Comparison of ENCODE assay signal across 1 cellular context in the genomic region with DNA sequence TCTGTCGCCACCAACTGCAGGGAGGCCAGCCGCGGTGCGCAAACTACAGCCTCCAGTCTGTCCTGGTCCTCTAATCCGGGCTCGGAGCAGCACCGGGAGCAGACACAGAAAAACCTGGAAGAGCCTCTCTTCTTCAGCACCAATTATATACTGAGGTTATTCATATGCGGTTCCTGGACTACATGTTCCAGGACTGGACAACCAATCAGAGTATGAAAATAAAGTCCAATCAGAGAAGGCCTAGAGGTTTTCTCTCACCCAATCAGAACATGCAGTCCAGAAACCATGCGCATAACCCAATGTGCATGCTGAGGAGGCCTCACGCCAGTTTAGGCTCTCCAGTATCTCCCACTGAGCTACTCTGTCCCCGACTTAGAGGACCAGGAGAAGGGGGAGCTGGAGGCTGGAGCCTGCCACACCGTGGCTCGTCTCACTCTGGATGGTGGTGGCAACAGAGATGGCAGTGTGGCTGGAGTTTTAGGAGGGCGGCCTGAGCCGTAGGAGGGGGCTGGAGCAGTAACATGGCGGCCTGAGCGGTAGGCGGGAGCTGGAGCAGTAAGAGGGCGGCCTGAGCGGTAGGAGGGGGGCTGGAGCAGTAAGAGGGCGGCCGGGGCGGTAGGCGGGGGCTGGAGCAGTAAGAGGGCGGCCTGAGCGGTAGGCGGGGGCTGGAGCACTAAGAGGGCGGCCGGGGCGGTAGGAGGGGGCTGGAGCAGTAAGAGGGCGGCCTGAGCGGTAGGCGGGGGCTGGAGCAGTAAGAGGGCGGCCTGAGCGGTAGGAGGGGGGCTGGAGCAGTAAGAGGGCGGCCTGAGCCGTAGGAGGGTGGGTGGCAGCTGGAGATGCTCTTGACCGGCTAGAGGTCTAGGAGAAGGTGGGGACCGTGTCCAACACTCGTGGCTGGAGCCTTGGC.
TF ChIP-seq lines count a peak whose summit lies in the region.

No MANE protein-coding gene starts in this region.

TF ChIP-seq in WTC11, 78 proteins besides CTCF, POLR2A, EP300 and RAD21 (continued from another document and continues in another):
- TF ChIP-seq ZNF138 (CRISPR knock-in tag; conservative IDR thresholded peaks at IDR 0.05) = no peak
- TF ChIP-seq, protein P1, sequence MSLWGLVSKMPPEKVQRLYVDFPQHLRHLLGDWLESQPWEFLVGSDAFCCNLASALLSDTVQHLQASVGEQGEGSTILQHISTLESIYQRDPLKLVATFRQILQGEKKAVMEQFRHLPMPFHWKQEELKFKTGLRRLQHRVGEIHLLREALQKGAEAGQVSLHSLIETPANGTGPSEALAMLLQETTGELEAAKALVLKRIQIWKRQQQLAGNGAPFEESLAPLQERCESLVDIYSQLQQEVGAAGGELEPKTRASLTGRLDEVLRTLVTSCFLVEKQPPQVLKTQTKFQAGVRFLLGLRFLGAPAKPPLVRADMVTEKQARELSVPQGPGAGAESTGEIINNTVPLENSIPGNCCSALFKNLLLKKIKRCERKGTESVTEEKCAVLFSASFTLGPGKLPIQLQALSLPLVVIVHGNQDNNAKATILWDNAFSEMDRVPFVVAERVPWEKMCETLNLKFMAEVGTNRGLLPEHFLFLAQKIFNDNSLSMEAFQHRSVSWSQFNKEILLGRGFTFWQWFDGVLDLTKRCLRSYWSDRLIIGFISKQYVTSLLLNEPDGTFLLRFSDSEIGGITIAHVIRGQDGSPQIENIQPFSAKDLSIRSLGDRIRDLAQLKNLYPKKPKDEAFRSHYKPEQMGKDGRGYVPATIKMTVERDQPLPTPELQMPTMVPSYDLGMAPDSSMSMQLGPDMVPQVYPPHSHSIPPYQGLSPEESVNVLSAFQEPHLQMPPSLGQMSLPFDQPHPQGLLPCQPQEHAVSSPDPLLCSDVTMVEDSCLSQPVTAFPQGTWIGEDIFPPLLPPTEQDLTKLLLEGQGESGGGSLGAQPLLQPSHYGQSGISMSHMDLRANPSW (CRISPR knock-in tag; conservative IDR thresholded peaks at IDR 0.05; ENCODE audit: low read depth) = no peak
- 0 out of 2 replicates have a peak, but pooled peaks have one; percentile 39 for TF ChIP-seq KAT7 (CRISPR knock-in tag; IDR thresholded peaks at IDR 0.05; ENCODE audit: borderline replicate concordance)
- TF ChIP-seq ZNF121 (CRISPR knock-in tag; IDR thresholded peaks at IDR 0.05) = no peak
- TF ChIP-seq ETV6 (CRISPR knock-in tag; IDR thresholded peaks at IDR 0.05) = no peak; the same call in 1 of the 2 replicates
- no peak for TF ChIP-seq TCF7 (CRISPR knock-in tag; IDR thresholded peaks at IDR 0.05; ENCODE audit: low read depth)
- TF ChIP-seq, protein P2, sequence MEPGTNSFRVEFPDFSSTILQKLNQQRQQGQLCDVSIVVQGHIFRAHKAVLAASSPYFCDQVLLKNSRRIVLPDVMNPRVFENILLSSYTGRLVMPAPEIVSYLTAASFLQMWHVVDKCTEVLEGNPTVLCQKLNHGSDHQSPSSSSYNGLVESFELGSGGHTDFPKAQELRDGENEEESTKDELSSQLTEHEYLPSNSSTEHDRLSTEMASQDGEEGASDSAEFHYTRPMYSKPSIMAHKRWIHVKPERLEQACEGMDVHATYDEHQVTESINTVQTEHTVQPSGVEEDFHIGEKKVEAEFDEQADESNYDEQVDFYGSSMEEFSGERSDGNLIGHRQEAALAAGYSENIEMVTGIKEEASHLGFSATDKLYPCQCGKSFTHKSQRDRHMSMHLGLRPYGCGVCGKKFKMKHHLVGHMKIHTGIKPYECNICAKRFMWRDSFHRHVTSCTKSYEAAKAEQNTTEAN (CRISPR knock-in tag; IDR thresholded peaks at IDR 0.05) = 0 out of 2 replicates have a peak, but pooled peaks have one; percentile 60
- 0 out of 2 replicates have a peak, but pooled peaks have one; percentile 58 for TF ChIP-seq TP53 (CRISPR knock-in tag; IDR thresholded peaks at IDR 0.05)
- TF ChIP-seq, protein P3, sequence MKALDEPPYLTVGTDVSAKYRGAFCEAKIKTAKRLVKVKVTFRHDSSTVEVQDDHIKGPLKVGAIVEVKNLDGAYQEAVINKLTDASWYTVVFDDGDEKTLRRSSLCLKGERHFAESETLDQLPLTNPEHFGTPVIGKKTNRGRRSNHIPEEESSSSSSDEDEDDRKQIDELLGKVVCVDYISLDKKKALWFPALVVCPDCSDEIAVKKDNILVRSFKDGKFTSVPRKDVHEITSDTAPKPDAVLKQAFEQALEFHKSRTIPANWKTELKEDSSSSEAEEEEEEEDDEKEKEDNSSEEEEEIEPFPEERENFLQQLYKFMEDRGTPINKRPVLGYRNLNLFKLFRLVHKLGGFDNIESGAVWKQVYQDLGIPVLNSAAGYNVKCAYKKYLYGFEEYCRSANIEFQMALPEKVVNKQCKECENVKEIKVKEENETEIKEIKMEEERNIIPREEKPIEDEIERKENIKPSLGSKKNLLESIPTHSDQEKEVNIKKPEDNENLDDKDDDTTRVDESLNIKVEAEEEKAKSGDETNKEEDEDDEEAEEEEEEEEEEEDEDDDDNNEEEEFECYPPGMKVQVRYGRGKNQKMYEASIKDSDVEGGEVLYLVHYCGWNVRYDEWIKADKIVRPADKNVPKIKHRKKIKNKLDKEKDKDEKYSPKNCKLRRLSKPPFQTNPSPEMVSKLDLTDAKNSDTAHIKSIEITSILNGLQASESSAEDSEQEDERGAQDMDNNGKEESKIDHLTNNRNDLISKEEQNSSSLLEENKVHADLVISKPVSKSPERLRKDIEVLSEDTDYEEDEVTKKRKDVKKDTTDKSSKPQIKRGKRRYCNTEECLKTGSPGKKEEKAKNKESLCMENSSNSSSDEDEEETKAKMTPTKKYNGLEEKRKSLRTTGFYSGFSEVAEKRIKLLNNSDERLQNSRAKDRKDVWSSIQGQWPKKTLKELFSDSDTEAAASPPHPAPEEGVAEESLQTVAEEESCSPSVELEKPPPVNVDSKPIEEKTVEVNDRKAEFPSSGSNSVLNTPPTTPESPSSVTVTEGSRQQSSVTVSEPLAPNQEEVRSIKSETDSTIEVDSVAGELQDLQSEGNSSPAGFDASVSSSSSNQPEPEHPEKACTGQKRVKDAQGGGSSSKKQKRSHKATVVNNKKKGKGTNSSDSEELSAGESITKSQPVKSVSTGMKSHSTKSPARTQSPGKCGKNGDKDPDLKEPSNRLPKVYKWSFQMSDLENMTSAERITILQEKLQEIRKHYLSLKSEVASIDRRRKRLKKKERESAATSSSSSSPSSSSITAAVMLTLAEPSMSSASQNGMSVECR (CRISPR knock-in tag; IDR thresholded peaks at IDR 0.05; ENCODE audit: borderline replicate concordance) = peak; percentile 36; the same call in 1 of the 2 replicates
- peak; percentile 34; the same call in 1 of the 2 replicates for TF ChIP-seq FOXP1 (CRISPR knock-in tag; IDR thresholded peaks at IDR 0.05; ENCODE audit: borderline replicate concordance)
- TF ChIP-seq, protein P4, sequence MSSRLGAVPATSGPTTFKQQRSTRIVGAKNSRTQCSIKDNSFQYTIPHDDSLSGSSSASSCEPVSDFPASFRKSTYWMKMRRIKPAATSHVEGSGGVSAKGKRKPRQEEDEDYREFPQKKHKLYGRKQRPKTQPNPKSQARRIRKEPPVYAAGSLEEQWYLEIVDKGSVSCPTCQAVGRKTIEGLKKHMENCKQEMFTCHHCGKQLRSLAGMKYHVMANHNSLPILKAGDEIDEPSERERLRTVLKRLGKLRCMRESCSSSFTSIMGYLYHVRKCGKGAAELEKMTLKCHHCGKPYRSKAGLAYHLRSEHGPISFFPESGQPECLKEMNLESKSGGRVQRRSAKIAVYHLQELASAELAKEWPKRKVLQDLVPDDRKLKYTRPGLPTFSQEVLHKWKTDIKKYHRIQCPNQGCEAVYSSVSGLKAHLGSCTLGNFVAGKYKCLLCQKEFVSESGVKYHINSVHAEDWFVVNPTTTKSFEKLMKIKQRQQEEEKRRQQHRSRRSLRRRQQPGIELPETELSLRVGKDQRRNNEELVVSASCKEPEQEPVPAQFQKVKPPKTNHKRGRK (CRISPR knock-in tag; IDR thresholded peaks at IDR 0.05; ENCODE audit: borderline replicate concordance) = no peak
- TF ChIP-seq ZNF416 (CRISPR knock-in tag; IDR thresholded peaks at IDR 0.05) = no peak
- TF ChIP-seq JUN (CRISPR knock-in tag; IDR thresholded peaks at IDR 0.05) = no peak
- TF ChIP-seq ZNF263 (CRISPR knock-in tag; IDR thresholded peaks at IDR 0.05; ENCODE audit: low read depth) = no peak
- TF ChIP-seq SP1 (CRISPR knock-in tag; conservative IDR thresholded peaks at IDR 0.05) = peak; percentile 40; the same call in 1 of the 2 replicates
- no peak for TF ChIP-seq ZNF423 (CRISPR knock-in tag; IDR thresholded peaks at IDR 0.05)
- TF ChIP-seq, protein P5, sequence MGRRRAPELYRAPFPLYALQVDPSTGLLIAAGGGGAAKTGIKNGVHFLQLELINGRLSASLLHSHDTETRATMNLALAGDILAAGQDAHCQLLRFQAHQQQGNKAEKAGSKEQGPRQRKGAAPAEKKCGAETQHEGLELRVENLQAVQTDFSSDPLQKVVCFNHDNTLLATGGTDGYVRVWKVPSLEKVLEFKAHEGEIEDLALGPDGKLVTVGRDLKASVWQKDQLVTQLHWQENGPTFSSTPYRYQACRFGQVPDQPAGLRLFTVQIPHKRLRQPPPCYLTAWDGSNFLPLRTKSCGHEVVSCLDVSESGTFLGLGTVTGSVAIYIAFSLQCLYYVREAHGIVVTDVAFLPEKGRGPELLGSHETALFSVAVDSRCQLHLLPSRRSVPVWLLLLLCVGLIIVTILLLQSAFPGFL (CRISPR knock-in tag; IDR thresholded peaks at IDR 0.05; ENCODE audit: borderline replicate concordance) = no peak
- TF ChIP-seq HMGA2 (CRISPR knock-in tag; IDR thresholded peaks at IDR 0.05) = no peak
- TF ChIP-seq MYBL2 (CRISPR knock-in tag; IDR thresholded peaks at IDR 0.05) = no peak
- peak; percentile 43; the same call in 1 of the 2 replicates for TF ChIP-seq FOXK1 (CRISPR knock-in tag; IDR thresholded peaks at IDR 0.05)
- TF ChIP-seq, protein P6, sequence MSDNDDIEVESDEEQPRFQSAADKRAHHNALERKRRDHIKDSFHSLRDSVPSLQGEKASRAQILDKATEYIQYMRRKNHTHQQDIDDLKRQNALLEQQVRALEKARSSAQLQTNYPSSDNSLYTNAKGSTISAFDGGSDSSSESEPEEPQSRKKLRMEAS (CRISPR knock-in tag; IDR thresholded peaks at IDR 0.05) = peak; percentile 83
- TF ChIP-seq, protein P7, sequence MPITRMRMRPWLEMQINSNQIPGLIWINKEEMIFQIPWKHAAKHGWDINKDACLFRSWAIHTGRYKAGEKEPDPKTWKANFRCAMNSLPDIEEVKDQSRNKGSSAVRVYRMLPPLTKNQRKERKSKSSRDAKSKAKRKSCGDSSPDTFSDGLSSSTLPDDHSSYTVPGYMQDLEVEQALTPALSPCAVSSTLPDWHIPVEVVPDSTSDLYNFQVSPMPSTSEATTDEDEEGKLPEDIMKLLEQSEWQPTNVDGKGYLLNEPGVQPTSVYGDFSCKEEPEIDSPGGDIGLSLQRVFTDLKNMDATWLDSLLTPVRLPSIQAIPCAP (CRISPR knock-in tag; IDR thresholded peaks at IDR 0.05) = no peak
- TF ChIP-seq NFE2L1 (CRISPR knock-in tag; IDR thresholded peaks at IDR 0.05) = no peak
- no peak for TF ChIP-seq SMAD4 (CRISPR knock-in tag; IDR thresholded peaks at IDR 0.05)
- TF ChIP-seq, protein P8, sequence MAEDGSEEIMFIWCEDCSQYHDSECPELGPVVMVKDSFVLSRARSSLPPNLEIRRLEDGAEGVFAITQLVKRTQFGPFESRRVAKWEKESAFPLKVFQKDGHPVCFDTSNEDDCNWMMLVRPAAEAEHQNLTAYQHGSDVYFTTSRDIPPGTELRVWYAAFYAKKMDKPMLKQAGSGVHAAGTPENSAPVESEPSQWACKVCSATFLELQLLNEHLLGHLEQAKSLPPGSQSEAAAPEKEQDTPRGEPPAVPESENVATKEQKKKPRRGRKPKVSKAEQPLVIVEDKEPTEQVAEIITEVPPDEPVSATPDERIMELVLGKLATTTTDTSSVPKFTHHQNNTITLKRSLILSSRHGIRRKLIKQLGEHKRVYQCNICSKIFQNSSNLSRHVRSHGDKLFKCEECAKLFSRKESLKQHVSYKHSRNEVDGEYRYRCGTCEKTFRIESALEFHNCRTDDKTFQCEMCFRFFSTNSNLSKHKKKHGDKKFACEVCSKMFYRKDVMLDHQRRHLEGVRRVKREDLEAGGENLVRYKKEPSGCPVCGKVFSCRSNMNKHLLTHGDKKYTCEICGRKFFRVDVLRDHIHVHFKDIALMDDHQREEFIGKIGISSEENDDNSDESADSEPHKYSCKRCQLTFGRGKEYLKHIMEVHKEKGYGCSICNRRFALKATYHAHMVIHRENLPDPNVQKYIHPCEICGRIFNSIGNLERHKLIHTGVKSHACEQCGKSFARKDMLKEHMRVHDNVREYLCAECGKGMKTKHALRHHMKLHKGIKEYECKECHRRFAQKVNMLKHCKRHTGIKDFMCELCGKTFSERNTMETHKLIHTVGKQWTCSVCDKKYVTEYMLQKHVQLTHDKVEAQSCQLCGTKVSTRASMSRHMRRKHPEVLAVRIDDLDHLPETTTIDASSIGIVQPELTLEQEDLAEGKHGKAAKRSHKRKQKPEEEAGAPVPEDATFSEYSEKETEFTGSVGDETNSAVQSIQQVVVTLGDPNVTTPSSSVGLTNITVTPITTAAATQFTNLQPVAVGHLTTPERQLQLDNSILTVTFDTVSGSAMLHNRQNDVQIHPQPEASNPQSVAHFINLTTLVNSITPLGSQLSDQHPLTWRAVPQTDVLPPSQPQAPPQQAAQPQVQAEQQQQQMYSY (CRISPR knock-in tag; IDR thresholded peaks at IDR 0.05) = 0 out of 2 replicates have a peak, but pooled peaks have one; percentile 9
- no peak for TF ChIP-seq OVOL2 (CRISPR knock-in tag; IDR thresholded peaks at IDR 0.05; ENCODE audit: borderline replicate concordance)
- TF ChIP-seq, protein P9, sequence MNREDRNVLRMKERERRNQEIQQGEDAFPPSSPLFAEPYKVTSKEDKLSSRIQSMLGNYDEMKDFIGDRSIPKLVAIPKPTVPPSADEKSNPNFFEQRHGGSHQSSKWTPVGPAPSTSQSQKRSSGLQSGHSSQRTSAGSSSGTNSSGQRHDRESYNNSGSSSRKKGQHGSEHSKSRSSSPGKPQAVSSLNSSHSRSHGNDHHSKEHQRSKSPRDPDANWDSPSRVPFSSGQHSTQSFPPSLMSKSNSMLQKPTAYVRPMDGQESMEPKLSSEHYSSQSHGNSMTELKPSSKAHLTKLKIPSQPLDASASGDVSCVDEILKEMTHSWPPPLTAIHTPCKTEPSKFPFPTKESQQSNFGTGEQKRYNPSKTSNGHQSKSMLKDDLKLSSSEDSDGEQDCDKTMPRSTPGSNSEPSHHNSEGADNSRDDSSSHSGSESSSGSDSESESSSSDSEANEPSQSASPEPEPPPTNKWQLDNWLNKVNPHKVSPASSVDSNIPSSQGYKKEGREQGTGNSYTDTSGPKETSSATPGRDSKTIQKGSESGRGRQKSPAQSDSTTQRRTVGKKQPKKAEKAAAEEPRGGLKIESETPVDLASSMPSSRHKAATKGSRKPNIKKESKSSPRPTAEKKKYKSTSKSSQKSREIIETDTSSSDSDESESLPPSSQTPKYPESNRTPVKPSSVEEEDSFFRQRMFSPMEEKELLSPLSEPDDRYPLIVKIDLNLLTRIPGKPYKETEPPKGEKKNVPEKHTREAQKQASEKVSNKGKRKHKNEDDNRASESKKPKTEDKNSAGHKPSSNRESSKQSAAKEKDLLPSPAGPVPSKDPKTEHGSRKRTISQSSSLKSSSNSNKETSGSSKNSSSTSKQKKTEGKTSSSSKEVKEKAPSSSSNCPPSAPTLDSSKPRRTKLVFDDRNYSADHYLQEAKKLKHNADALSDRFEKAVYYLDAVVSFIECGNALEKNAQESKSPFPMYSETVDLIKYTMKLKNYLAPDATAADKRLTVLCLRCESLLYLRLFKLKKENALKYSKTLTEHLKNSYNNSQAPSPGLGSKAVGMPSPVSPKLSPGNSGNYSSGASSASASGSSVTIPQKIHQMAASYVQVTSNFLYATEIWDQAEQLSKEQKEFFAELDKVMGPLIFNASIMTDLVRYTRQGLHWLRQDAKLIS (CRISPR knock-in tag; IDR thresholded peaks at IDR 0.05; ENCODE audit: borderline replicate concordance) = no peak
- TF ChIP-seq NFYB (CRISPR knock-in tag; conservative IDR thresholded peaks at IDR 0.05; ENCODE audit: low read depth) = 0 out of 2 replicates have a peak, but pooled peaks have one; percentile 41
